Comparison of ENCODE assay signal across 36 cellular contexts in the genomic region with DNA sequence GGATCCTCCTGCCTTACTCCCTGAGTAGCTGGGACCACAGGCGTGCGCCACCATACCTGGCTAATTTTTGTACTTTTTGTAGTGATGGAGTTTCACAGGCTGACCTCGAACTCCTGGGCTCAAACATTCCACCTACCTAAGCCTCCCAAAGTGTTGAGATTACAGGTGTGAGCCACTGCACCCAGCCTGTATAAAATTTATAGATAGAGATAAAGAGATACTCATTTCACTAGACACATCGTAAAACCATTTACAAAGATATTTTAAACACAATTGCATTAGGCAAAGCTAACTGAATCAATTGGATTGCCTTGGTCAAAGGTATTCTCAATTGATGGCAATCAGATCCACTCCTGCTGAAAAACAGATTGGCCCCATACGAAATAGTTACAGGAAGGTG. TPM values are rescaled to one million over a fixed set of nuclear protein-coding genes. Genes with fewer than 3 reads are reported as not detected.
"Had no signal": no experiment of that assay in that cellular context is flagged by ENCODE, and none has a peak within 500 bp of the region (broad histone marks: within the 10 kb centered on the region; RNA-seq: fewer than 3 reads in every experiment).

No MANE protein-coding gene starts in this region.

- ATAC-seq: activated naive CD4-positive, alpha-beta T cell treated with anti-CD3 and anti-CD28 coated beads, Interleukin-2, amount 50 U/mL, for 72 hours; activated naive CD8-positive, alpha-beta T cell treated with anti-CD3 and anti-CD28 coated beads, Interleukin-2, amount 50 U/mL, for 24 hours; activated T-cell treated with anti-CD3 and anti-CD28 coated beads, Interleukin-2, amount 50 U/mL, for 4 hours; activated T-cell treated with anti-CD3 and anti-CD28 coated beads, Interleukin-2, amount 50 U/mL, for 72 hours; activated T-helper 17 cell treated with anti-CD3 and anti-CD28 coated beads, Interleukin-2, amount 50 U/mL, for 72 hours; body of pancreas had no signal

- H3K27ac ChIP-seq: adrenal gland, ascending aorta, body of pancreas, brain microvascular endothelial cell, breast epithelium, cardiac muscle cell had no signal

- H3K9me3 ChIP-seq: adrenal gland, ascending aorta, body of pancreas, breast epithelium had no signal

- H3K27me3 ChIP-seq: adrenal gland, ascending aorta, body of pancreas, brain microvascular endothelial cell, breast epithelium, cardiac muscle cell had no signal

- H3K4me1 ChIP-seq: ascending aorta, body of pancreas, breast epithelium had no signal

- DNase-seq: activated effector memory CD4-positive, alpha-beta T cell treated with anti-CD3 and anti-CD28 coated beads, Interleukin-2, amount 50 U/mL, for 16 hours; activated effector memory CD4-positive, alpha-beta T cell treated with Interleukin-2 at 50 U/mL for 16 hours; activated gamma-delta T cell; activated gamma-delta T cell treated with Interleukin-2 at 50 U/mL for 16 hours; activated naive CD4-positive, alpha-beta T cell; activated naive CD4-positive, alpha-beta T cell treated with anti-CD3 and anti-CD28 coated beads for 36 hours; activated naive CD4-positive, alpha-beta T cell treated with anti-CD3 and anti-CD28 coated beads, Interleukin-2, amount 10 ng/mL, durations not matched to agents 7 days and 5 days; activated naive CD4-positive, alpha-beta T cell treated with anti-CD3 and anti-CD28 coated beads, Interleukin-2, amount 50 U/mL, for 16 hours; activated naive CD4-positive, alpha-beta T cell treated with Interleukin-2 at 50 U/mL for 16 hours; activated naive CD8-positive, alpha-beta T cell treated with anti-CD3 and anti-CD28 coated beads for 36 hours; activated naive CD8-positive, alpha-beta T cell treated with anti-CD3 and anti-CD28 coated beads, Interleukin-2, amount 10 ng/mL, durations not matched to agents 7 days and 5 days; activated naive CD8-positive, alpha-beta T cell treated with anti-CD3 and anti-CD28 coated beads, Interleukin-2, amount 50 U/mL, for 24 hours; activated T-cell treated with anti-CD3 and anti-CD28 coated beads for 4 hours; activated T-cell treated with anti-CD3 and anti-CD28 coated beads, Interleukin-2, amount 50 U/mL, for 1 hour; activated T-cell treated with anti-CD3 and anti-CD28 coated beads, Interleukin-2, amount 50 U/mL, for 24 hours; activated T-cell treated with anti-CD3 and anti-CD28 coated beads, Interleukin-2, amount 50 U/mL, for 4 hours; activated T-cell treated with anti-CD3 and anti-CD28 coated beads, Interleukin-2, amount 50 U/mL, for 48 hours; activated T-cell treated with anti-CD3 and anti-CD28 coated beads, Interleukin-2, amount 50 U/mL, for 72 hours; amniotic stem cell; amygdala; anterior cingulate cortex; aorta; body of pancreas; brain microvascular endothelial cell; caudate nucleus; central memory CD4-positive, alpha-beta T cell had no signal

- H3K4me3 ChIP-seq: adrenal gland, ascending aorta, body of pancreas, breast epithelium, cardiac muscle cell had no signal

- H3K36me3 ChIP-seq: adrenal gland, ascending aorta, brain microvascular endothelial cell, breast epithelium, cardiac muscle cell had no signal

RNA-seq across cellular contexts. Expression of a gene that starts 52.0 kb away (rescaled TPM):
- total RNA-seq: activated naive CD4-positive, alpha-beta T cell treated with anti-CD3 and anti-CD28 coated beads for 36 hours; activated naive CD4-positive, alpha-beta T cell treated with anti-CD3 and anti-CD28 coated beads, Interleukin-2, amount 50 U/mL, for 72 hours; activated naive CD8-positive, alpha-beta T cell treated with anti-CD3 and anti-CD28 coated beads for 36 hours; activated naive CD8-positive, alpha-beta T cell treated with anti-CD3 and anti-CD28 coated beads, Interleukin-2, amount 10 ng/mL, durations not matched to agents 7 days and 5 days; activated T-cell treated with anti-CD3 and anti-CD28 coated beads, Interleukin-2, amount 50 U/mL, for 4 hours; activated T-helper 1 cell treated with anti-CD3 and anti-CD28 coated beads, Interleukin-12 subunit alpha, Interleukin-12 subunit beta, Interleukin-2, Interleukin-4 antibody, amounts not matched to agents 30 ng/mL and 10 ng/mL and 1 ng/mL, durations not matched to agents 14 hours and 24 hours and 36 hours; activated T-helper 17 cell treated with anti-CD3 and anti-CD28 coated beads, Interleukin-2, amount 50 U/mL, for 72 hours; activated T-helper 2 cell treated with anti-CD3 and anti-CD28 coated beads, Interferon-gamma antibody, Interleukin-2, Interleukin-4, amounts not matched to agents 10 μg/mL and 5 μg/mL and 100 μg/mL, durations not matched to agents 14 hours and 24 hours and 36 hours; aorta; ascending aorta; body of pancreas; bronchial epithelial cell; cardiac muscle cell; cerebellum had no signal
